In genomic region chr14:89955418-89956293, GRCh38 we compare ENCODE assay signal across 8 cellular contexts. TPM values are rescaled to one million over a fixed set of nuclear protein-coding genes. Genes with fewer than 3 reads are reported as not detected.
A peak's percentile ranks its signal among the peaks of the same experiment; 100 is the strongest.
DNase-seq lines count a peak whose midpoint lies in the region; ATAC-seq and TF ChIP-seq lines count a peak whose summit lies in the region.

Gene TDP1 (plus strand): TSS chr14:89955927. CDS start chr14:89963115, 7,188 bp downstream.

- H3K36me3 Mint-ChIP-seq in activated CD4-positive, alpha-beta T cell treated with anti-CD3 and anti-CD28 coated beads, Interleukin-2, amount 10 ng/mL, durations not matched to agents 24 days and 14 days (ENCODE audit: low read depth) = peaks cover 32% of the 10 kb centered on the region

- TF ChIP-seq CTCF in BJ (IDR thresholded peaks at IDR 0.05; ENCODE audit: insufficient read depth, low read depth, low read length) = peak; percentile 19; the same call in 1 of the 2 replicates
- TF ChIP-seq CTCF in coronary artery (IDR thresholded peaks at IDR 0.05) = no peak

- H3K27ac ChIP-seq in coronary artery = peak within 1 kb of the TSS; percentile 90 to 91

- peak within 1 kb of the TSS; percentile 97 for H3K27ac Mint-ChIP-seq in activated CD4-positive, alpha-beta T cell treated with anti-CD3 and anti-CD28 coated beads, Interleukin-2, amount 10 ng/mL, durations not matched to agents 24 days and 14 days

- ATAC-seq in HG03460 (IDR thresholded peaks at IDR 0.05; ENCODE audit: unreplicated experiment) = peak; percentile 58

- H3K36me3 ChIP-seq in BJ (ENCODE audit: control insufficient read depth, insufficient read depth, low read length) = peaks cover 5% of the 10 kb centered on the region

- no peaks in the 10 kb centered on the region for H3K27me3 ChIP-seq in BJ (ENCODE audit: control insufficient read depth, insufficient read depth, low read length)

- H3K4me3 ChIP-seq in BJ (ENCODE audit: low read depth, low read length) (peak within 1 kb of the TSS; percentile 54), coronary artery (peak within 1 kb of the TSS; percentile 95)

- POLR2A ChIA-PET in BJ (lab: Charles Lee) = interaction anchor here (1.0 kb wide), 1 partner anchor 29 kb away, joined by 3 read pairs; no protein-coding TSS in a partner anchor

- peak within 1 kb of the TSS; percentile 90 for H3K4me3 Mint-ChIP-seq in activated CD4-positive, alpha-beta T cell treated with anti-CD3 and anti-CD28 coated beads, Interleukin-2, amount 10 ng/mL, durations not matched to agents 24 days and 14 days

- CTCF ChIA-PET in BJ (lab: Yijun Ruan, JAX) = interaction anchor here (1.0 to 2.0 kb wide), 4 partner anchors 16 to 280 kb away, joined by 3 to 11 read pairs (median 4); no protein-coding TSS in a partner anchor

- intact Hi-C loops in activated CD4-positive, alpha-beta T cell treated with anti-CD3 and anti-CD28 coated beads, Interleukin-2, amount 10 ng/mL, durations not matched to agents 24 days and 14 days (cut with micrococcal nuclease) = loop anchor here (2.0 to 5.0 kb wide), 7 partner anchors 17 to 1948 kb away; partner anchors contain the start of genes CALM1, FOXN3, GPR65 and KCNK13

- DNase-seq in BJ (ENCODE audit: low read depth) = peak; percentile 67
- DNase-seq in GM19240 (ENCODE audit: insufficient read length, low spot score) = peak; percentile 80
- DNase-seq in NCI-H526 (lab: John Stamatoyannopoulos, UW) = peak; percentile 88 to 97
- peak; percentile 99 for DNase-seq in activated CD4-positive, alpha-beta T cell treated with anti-CD3 and anti-CD28 coated beads, Interleukin-2, amount 10 ng/mL, durations not matched to agents 24 days and 14 days
- DNase-seq in coronary artery (ENCODE audit: low spot score) = peak; percentile 96
- DNase-seq in left kidney (ENCODE audit: low read depth, low spot score) = peak; percentile 99
- peak; percentile 97 for DNase-seq in stimulated activated CD4-positive, alpha-beta T cell treated with anti-CD3 and anti-CD28 coated beads, Interleukin-2, amount 100 ng/mL, for 24 hours

- H3K4me1 Mint-ChIP-seq in activated CD4-positive, alpha-beta T cell treated with anti-CD3 and anti-CD28 coated beads, Interleukin-2, amount 10 ng/mL, durations not matched to agents 24 days and 14 days = peaks cover 49% of the 10 kb centered on the region

- H3K27me3 Mint-ChIP-seq in activated CD4-positive, alpha-beta T cell treated with anti-CD3 and anti-CD28 coated beads, Interleukin-2, amount 10 ng/mL, durations not matched to agents 24 days and 14 days = no peaks in the 10 kb centered on the region

- no peaks in the 10 kb centered on the region for H3K9me3 Mint-ChIP-seq in activated CD4-positive, alpha-beta T cell treated with anti-CD3 and anti-CD28 coated beads, Interleukin-2, amount 10 ng/mL, durations not matched to agents 24 days and 14 days

RNA-seq across cellular contexts. Expression of gene TDP1, which starts in this region (rescaled TPM):
- polyA plus RNA-seq in BJ (2011; rRNA removed) = 18.8 and 21.1 TPM in 2 replicates
- 16.1 and 22.5 TPM in 2 replicates for polyA minus RNA-seq in BJ (2011; rRNA and poly(A)+ RNA removed)
- 75.6 and 77.8 TPM in 2 replicates for total RNA-seq in activated CD4-positive, alpha-beta T cell treated with anti-CD3 and anti-CD28 coated beads, Interleukin-2, amount 10 ng/mL, durations not matched to agents 24 days and 14 days

Comparison
In these comparisons a context has a peak if more than half of its experiments do, and no peak if none do; other contexts are left out.
1. Peak in every context shown above with its lines: DNase-seq, ATAC-seq, H3K4me3 ChIP-seq and H3K27ac ChIP-seq.